ENCODE assay signal across 8 cellular contexts in the genomic region with DNA sequence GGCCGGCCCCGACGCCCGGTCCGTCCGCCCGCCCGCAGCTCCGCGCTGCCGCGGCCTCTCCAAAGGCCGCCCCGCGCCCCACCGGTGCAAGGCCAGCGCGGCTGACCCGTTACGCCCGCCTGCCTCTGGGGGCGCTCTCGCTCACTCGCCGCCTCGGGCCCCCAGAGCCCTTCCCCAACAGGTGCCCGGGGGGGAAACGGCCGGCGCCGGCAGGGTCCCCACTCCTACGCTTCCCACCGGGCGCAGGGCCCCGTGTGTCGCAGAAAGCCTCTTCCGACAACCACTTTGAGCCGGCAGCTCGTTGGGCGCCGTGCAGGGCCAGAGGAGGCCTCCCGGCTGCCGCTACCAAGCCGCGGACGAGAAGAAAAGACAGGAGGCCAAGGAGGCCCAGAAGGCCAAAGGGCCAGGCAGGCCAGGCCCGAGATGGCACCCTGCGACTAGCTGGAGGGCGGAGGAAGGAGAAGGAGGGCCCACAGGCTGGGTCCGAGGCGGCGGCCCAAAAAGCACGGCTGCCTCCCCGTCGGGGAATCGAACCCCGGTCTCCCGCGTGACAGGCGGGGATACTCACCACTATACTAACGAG.
DNase-seq lines count a peak whose midpoint lies in the region; ATAC-seq and TF ChIP-seq lines count a peak whose summit lies in the region.

No MANE protein-coding gene starts in this region.

- peak overlapping the region; percentile 92 for H3K4me3 ChIP-seq in HUES48 (ENCODE audit: low read depth, low read length)
- peak overlapping the region; percentile 31 to 57 (median 54) for H3K4me3 ChIP-seq in fibroblast of lung (replicated peaks in 1 of 4; ENCODE audit: control extremely low read depth in 1 of 4, insufficient read depth in 1 of 4, low read depth in 3 of 4, low read length in 4 of 4)
- peak overlapping the region; percentile 88 for H3K4me3 ChIP-seq in neuron (ENCODE audit: low read length)
- peak overlapping the region; percentile 44 for H3K4me3 ChIP-seq in urinary bladder (ENCODE audit: low read depth, low read length)

- CTCF ChIA-PET in GM10248 (lab: Yijun Ruan, JAX) = interaction anchor here (0.6 to 3.6 kb wide), 11 partner anchors 12 to 1009 kb away, joined by 3 to 41 read pairs (median 4); partner anchors contain the start of gene TOMM40L

- H3K9ac ChIP-seq in HUES48 (ENCODE audit: low read depth, low read length) = peak overlapping the region; percentile 56; the same call in 1 of the 2 replicates
- peak overlapping the region; percentile 30 for H3K9ac ChIP-seq in fibroblast of lung (ENCODE audit: insufficient read depth, low read length)

- DNase-seq in GM10248 (ENCODE audit: extremely low spot score) = peak; percentile 85
- DNase-seq in activated CD8-positive, alpha-beta memory T cell treated with anti-CD3 and anti-CD28 coated beads for 4 hours (ENCODE audit: low read depth in 2 of 2) = peak; percentile 12 to 25
- DNase-seq in fibroblast of lung (ENCODE audit: low read depth in 2 of 2) = peak; percentile 51 to 57
- DNase-seq in SKM-1 treated with dmso at 0.1 percent for 144 hours (lab: John Stamatoyannopoulos, UW; ENCODE audit: unreplicated experiment) = no peak

- POLR2A ChIA-PET in GM10248 (lab: Yijun Ruan, JAX) = no interaction called here

- H3K36me3 ChIP-seq in HUES48 (ENCODE audit: control insufficient read depth, insufficient read depth, low read length) (no peaks in the 10 kb centered on the region), fibroblast of lung (ENCODE audit: control insufficient read depth, insufficient read depth, low read length) (no peaks in the 10 kb centered on the region), neuron (ENCODE audit: insufficient read depth, low read length) (no peaks in the 10 kb centered on the region), urinary bladder (ENCODE audit: insufficient read depth) (no peaks in the 10 kb centered on the region)

- 0 out of 2 replicates have a peak, but pooled peaks cover 3% of the 10 kb centered on the region for H3K4me1 ChIP-seq in HUES48 (ENCODE audit: control insufficient read depth, insufficient read depth, low read length)
- H3K4me1 ChIP-seq in fibroblast of lung (ENCODE audit: control insufficient read depth, extremely low read depth, insufficient read depth, low read length) = peaks cover 2% of the 10 kb centered on the region
- no peaks in the 10 kb centered on the region for H3K4me1 ChIP-seq in neuron (ENCODE audit: insufficient read depth, low read length)
- H3K4me1 ChIP-seq in urinary bladder (ENCODE audit: insufficient read depth) = peaks cover 2% of the 10 kb centered on the region

- ATAC-seq in GM21786 (IDR thresholded peaks at IDR 0.05; ENCODE audit: unreplicated experiment) = no peak

- H2AFZ ChIP-seq in fibroblast of lung (ENCODE audit: low read length) (no peak overlapping the region), neuron (ENCODE audit: low read depth, low read length) (peak overlapping the region; percentile 87)

- peaks cover 44% of the 10 kb centered on the region for H3K27me3 ChIP-seq in HUES48 (ENCODE audit: control insufficient read depth, insufficient read depth, low read length)
- no peaks in the 10 kb centered on the region for H3K27me3 ChIP-seq in fibroblast of lung (ENCODE audit: control insufficient read depth, insufficient read depth, low read length)
- peaks cover 29% of the 10 kb centered on the region for H3K27me3 ChIP-seq in neuron (ENCODE audit: insufficient read depth, low read length)

- H4K20me1 ChIP-seq in fibroblast of lung (ENCODE audit: control insufficient read depth, extremely low read depth, insufficient read depth, low read length) = no peaks in the 10 kb centered on the region

- H3K27ac ChIP-seq in HUES48 (ENCODE audit: low read depth, low read length) (peak overlapping the region; percentile 12), fibroblast of lung (ENCODE audit: insufficient read depth, low read length) (no peak overlapping the region), urinary bladder (ENCODE audit: low read depth) (no peak overlapping the region)

- TF ChIP-seq CTCF in GM10248 (IDR thresholded peaks at IDR 0.05; ENCODE audit: control extremely low read depth, extremely low read depth, low read depth, missing control alignments) (peak; percentile 91), fibroblast of lung (conservative IDR thresholded peaks at IDR 0.05 in 1 of 2, IDR thresholded peaks at IDR 0.05 in 1 of 2; ENCODE audit: low read depth in 1 of 2, low read length in 2 of 2) (peak; percentile 36 to 44)

- H3K9me3 ChIP-seq in HUES48 (ENCODE audit: control insufficient read depth, insufficient read depth, low read length) = no peaks in the 10 kb centered on the region
- no peaks in the 10 kb centered on the region for H3K9me3 ChIP-seq in fibroblast of lung (ENCODE audit: control insufficient read depth, insufficient read depth, low read depth, low read length)
- peaks cover 2% of the 10 kb centered on the region for H3K9me3 ChIP-seq in neuron (ENCODE audit: low read length)

- H3K4me2 ChIP-seq in fibroblast of lung (ENCODE audit: extremely low read depth, insufficient read depth, low read length) = peak overlapping the region; percentile 59

- under 1% methylated on average over 46 of the region's 61 CpGs for WGBS in urinary bladder

- H3K79me2 ChIP-seq in fibroblast of lung (ENCODE audit: control insufficient read depth, insufficient read depth, low read length) = no peaks in the 10 kb centered on the region
